Comparison of ENCODE assay signal across 1 cellular context in the genomic region with DNA sequence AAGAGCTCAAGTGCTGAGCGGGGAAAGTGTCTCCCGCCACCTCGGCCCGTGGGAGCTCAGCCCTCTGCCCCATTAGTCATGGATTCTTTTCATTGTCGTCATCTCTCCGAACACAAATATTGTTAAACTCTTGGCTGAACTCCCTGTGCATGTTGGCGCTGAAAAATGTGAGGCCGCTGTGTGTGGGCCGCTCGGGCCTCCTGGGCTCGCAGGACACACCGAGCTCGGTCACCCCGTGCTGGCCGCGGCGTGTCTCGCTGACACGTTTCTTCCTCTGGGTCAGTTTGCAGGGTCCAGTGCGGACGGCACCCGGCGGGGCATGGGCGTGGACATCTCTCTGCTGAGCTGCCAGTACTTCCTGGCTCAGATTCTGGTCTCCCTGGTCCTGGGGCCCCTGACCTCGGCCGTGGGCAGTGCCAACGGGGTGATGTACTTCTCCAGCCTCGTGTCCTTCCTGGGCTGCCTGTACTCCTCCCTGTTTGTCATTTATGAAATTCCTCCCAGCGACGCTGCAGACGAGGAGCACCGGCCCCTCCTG.
TF ChIP-seq lines count a peak whose summit lies in the region.

No MANE protein-coding gene starts in this region.

TF ChIP-seq in K562, 482 proteins besides CTCF, POLR2A, EP300 and RAD21:
- TF ChIP-seq, protein P1, sequence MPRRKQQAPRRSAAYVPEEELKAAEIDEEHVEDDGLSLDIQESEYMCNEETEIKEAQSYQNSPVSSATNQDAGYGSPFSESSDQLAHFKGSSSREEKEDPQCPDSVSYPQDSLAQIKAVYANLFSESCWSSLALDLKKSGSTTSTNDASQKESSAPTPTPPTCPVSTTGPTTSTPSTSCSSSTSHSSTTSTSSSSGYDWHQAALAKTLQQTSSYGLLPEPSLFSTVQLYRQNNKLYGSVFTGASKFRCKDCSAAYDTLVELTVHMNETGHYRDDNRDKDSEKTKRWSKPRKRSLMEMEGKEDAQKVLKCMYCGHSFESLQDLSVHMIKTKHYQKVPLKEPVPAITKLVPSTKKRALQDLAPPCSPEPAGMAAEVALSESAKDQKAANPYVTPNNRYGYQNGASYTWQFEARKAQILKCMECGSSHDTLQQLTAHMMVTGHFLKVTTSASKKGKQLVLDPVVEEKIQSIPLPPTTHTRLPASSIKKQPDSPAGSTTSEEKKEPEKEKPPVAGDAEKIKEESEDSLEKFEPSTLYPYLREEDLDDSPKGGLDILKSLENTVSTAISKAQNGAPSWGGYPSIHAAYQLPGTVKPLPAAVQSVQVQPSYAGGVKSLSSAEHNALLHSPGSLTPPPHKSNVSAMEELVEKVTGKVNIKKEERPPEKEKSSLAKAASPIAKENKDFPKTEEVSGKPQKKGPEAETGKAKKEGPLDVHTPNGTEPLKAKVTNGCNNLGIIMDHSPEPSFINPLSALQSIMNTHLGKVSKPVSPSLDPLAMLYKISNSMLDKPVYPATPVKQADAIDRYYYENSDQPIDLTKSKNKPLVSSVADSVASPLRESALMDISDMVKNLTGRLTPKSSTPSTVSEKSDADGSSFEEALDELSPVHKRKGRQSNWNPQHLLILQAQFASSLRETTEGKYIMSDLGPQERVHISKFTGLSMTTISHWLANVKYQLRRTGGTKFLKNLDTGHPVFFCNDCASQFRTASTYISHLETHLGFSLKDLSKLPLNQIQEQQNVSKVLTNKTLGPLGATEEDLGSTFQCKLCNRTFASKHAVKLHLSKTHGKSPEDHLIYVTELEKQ (CRISPR knock-in tag; IDR thresholded peaks at IDR 0.05) = no peak
- TF ChIP-seq, protein P2, sequence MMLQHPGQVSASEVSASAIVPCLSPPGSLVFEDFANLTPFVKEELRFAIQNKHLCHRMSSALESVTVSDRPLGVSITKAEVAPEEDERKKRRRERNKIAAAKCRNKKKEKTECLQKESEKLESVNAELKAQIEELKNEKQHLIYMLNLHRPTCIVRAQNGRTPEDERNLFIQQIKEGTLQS (IDR thresholded peaks at IDR 0.05) = peak; percentile 28; the same call in 1 of the 2 replicates
- TF ChIP-seq, protein P2 (CRISPR knock-in tag; conservative IDR thresholded peaks at IDR 0.05) = no peak
- TF ChIP-seq THAP12 (CRISPR knock-in tag; IDR thresholded peaks at IDR 0.05) = no peak
TF ChIP-seq in K562: peak in this region for 1.
